Comparison of ENCODE assay signal across 9 cellular contexts in the genomic region with DNA sequence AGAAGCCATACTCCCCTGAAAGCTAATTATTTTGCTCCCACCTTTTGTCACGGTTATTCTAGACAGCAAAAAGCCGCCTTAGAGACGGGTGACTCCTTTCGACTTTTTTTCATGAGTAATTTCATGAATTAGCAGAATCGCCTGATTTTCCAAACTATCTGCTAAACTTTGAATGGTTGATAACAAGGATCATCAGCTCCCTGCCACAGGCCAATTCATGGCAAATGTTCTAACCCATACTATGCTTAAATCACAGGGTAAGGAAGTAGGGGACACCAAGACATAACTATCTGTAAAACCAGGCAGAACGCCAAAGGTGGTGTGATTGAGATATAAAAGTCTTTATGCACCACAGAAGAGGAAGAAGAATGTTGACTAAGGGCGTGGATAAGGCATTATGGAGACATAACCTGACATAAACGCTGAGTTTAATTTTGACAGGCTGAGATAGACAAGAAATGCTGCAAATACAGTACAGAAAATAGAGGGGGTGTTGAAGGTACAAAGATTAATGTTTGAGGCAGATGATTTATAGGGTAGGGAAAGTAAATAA. TPM values are rescaled to one million over a fixed set of nuclear protein-coding genes. Genes with fewer than 3 reads are reported as not detected.
A peak's percentile ranks its signal among the peaks of the same experiment; 100 is the strongest.
DNase-seq lines count a peak whose midpoint lies in the region; ATAC-seq, FAIRE-seq and TF ChIP-seq lines count a peak whose summit lies in the region.
"Had no signal": no experiment of that assay in that cellular context is flagged by ENCODE, and none has a peak within 500 bp of the region (broad histone marks: within the 10 kb centered on the region; RNA-seq: fewer than 3 reads in every experiment).

No MANE protein-coding gene starts in this region.

- H3K4me1 Mint-ChIP-seq in CD8-positive, alpha-beta T cell (ENCODE audit: low read depth), result peaks cover 23% of the 10 kb centered on the region
- peaks cover 11% of the 10 kb centered on the region for H3K4me1 Mint-ChIP-seq in activated T-helper 1 cell treated with anti-CD3 and anti-CD28 coated beads, Interleukin-12 subunit alpha, Interleukin-12 subunit beta, Interleukin-2, Interleukin-4 antibody, amounts not matched to agents 30 ng/mL and 10 ng/mL and 1 ng/mL, durations not matched to agents 14 hours and 24 hours and 36 hours (ENCODE audit: low read depth)

- H3K9me3 Mint-ChIP-seq in CD8-positive, alpha-beta T cell, result no peaks in the 10 kb centered on the region
- H3K9me3 Mint-ChIP-seq in activated T-helper 1 cell treated with anti-CD3 and anti-CD28 coated beads, Interleukin-12 subunit alpha, Interleukin-12 subunit beta, Interleukin-2, Interleukin-4 antibody, amounts not matched to agents 30 ng/mL and 10 ng/mL and 1 ng/mL, durations not matched to agents 14 hours and 24 hours and 36 hours, result no peaks in the 10 kb centered on the region

- H4K20me1 ChIP-seq in keratinocyte (ENCODE audit: control insufficient read depth, extremely low read depth, insufficient read depth, low read length), result no peaks in the 10 kb centered on the region

- dilution Hi-C loops in keratinocyte (cut with MboI; ENCODE audit: extremely low pct_ligation_motif_present, low sequenced_read_pairs), result no loop called here

- in situ Hi-C loops in G401 (cut with HindIII; ENCODE audit: low sequenced_read_pairs), result no loop called here

- peak overlapping the region; percentile 91 for H3K4me2 ChIP-seq in keratinocyte (ENCODE audit: control insufficient read depth, extremely low read depth, insufficient read depth, low read depth, low read length)

- DNase-seq in CD8-positive, alpha-beta T cell, result no peak
- no peak for DNase-seq in Jurkat, Clone E6-1 (ENCODE audit: low read depth, low spot score)
- DNase-seq in activated T-helper 1 cell treated with anti-CD3 and anti-CD28 coated beads, Interleukin-12 subunit alpha, Interleukin-12 subunit beta, Interleukin-2, Interleukin-4 antibody, amounts not matched to agents 30 ng/mL and 10 ng/mL and 1 ng/mL, durations not matched to agents 14 hours and 24 hours and 36 hours (ENCODE audit: low spot score), result no peak
- DNase-seq in keratinocyte (ENCODE audit: low read depth, low spot score), result no peak
- DNase-seq in superior temporal gyrus (ENCODE audit: extremely low spot score), result peak; percentile 52
- no peak for DNase-seq in G401 (ENCODE audit: low spot score)
- no peak for DNase-seq in activated CD4-positive, alpha-beta T cell treated with anti-CD3 and anti-CD28 coated beads for 48 hours
- DNase-seq in activated CD4-positive, CD25-positive, alpha-beta regulatory T cell treated with anti-CD3 and anti-CD28 coated beads, Interleukin-2, amount 50 U/mL, for 72 hours, result no peak

- intact Hi-C loops in CD8-positive, alpha-beta T cell (cut with DNase I, micrococcal nuclease), result no loop called here
- intact Hi-C loops in activated T-helper 1 cell treated with anti-CD3 and anti-CD28 coated beads, Interleukin-12 subunit alpha, Interleukin-12 subunit beta, Interleukin-2, Interleukin-4 antibody, amounts not matched to agents 30 ng/mL and 10 ng/mL and 1 ng/mL, durations not matched to agents 14 hours and 24 hours and 36 hours (cut with micrococcal nuclease), result no loop called here

- POLR2A ChIA-PET in CD8-positive, alpha-beta T cell (lab: Charles Lee), result interaction anchor here (1.5 kb wide), 1 partner anchor 114 kb away, joined by 3 read pairs; the partner anchor contains the start of gene LYSMD2

- no peaks in the 10 kb centered on the region for H3K9me1 ChIP-seq in keratinocyte (ENCODE audit: control insufficient read depth, extremely low read depth, insufficient read depth, low read length)

- peak overlapping the region; percentile 87 for H3K4me3 Mint-ChIP-seq in CD8-positive, alpha-beta T cell
- H3K4me3 Mint-ChIP-seq in activated T-helper 1 cell treated with anti-CD3 and anti-CD28 coated beads, Interleukin-12 subunit alpha, Interleukin-12 subunit beta, Interleukin-2, Interleukin-4 antibody, amounts not matched to agents 30 ng/mL and 10 ng/mL and 1 ng/mL, durations not matched to agents 14 hours and 24 hours and 36 hours, result peak overlapping the region; percentile 83

- peaks cover 22% of the 10 kb centered on the region for H3K79me2 ChIP-seq in keratinocyte (ENCODE audit: control insufficient read depth, insufficient read depth, low read length)

- H3K36me3 ChIP-seq in CD8-positive, alpha-beta T cell (ENCODE audit: insufficient read depth, low read length), result no peaks in the 10 kb centered on the region
- H3K36me3 ChIP-seq in keratinocyte (ENCODE audit: control insufficient read depth in 2 of 2, extremely low read depth in 1 of 2, insufficient read depth in 2 of 2, low read length in 2 of 2), result no peaks in the 10 kb centered on the region

- peaks cover 8% of the 10 kb centered on the region for H3K4me1 ChIP-seq in CD8-positive, alpha-beta T cell (ENCODE audit: insufficient read depth, low read length)
- H3K4me1 ChIP-seq in keratinocyte (ENCODE audit: control insufficient read depth, extremely low read depth, insufficient read depth, low read length), result peaks cover 8% of the 10 kb centered on the region

- H2AFZ ChIP-seq in keratinocyte (ENCODE audit: control insufficient read depth, low read length), result peak overlapping the region; percentile 87

- H3K27ac Mint-ChIP-seq in CD8-positive, alpha-beta T cell, result no peak overlapping the region
- peak overlapping the region; percentile 26 for H3K27ac Mint-ChIP-seq in activated T-helper 1 cell treated with anti-CD3 and anti-CD28 coated beads, Interleukin-12 subunit alpha, Interleukin-12 subunit beta, Interleukin-2, Interleukin-4 antibody, amounts not matched to agents 30 ng/mL and 10 ng/mL and 1 ng/mL, durations not matched to agents 14 hours and 24 hours and 36 hours

- H3K27me3 ChIP-seq in CD8-positive, alpha-beta T cell (ENCODE audit: insufficient read depth, low read length), result no peaks in the 10 kb centered on the region
- H3K27me3 ChIP-seq in keratinocyte (ENCODE audit: control insufficient read depth, extremely low read depth, insufficient read depth, low read length), result no peaks in the 10 kb centered on the region

- no peak overlapping the region for H3K27ac ChIP-seq in CD8-positive, alpha-beta T cell (ENCODE audit: low read depth, low read length)
- H3K27ac ChIP-seq in keratinocyte (ENCODE audit: control insufficient read depth, insufficient read depth, low read length), result peak overlapping the region; percentile 17

- peak overlapping the region; percentile 83 for H3K9ac ChIP-seq in keratinocyte (ENCODE audit: control insufficient read depth, extremely low read depth, insufficient read depth, low read length)

- no peaks in the 10 kb centered on the region for H3K36me3 Mint-ChIP-seq in CD8-positive, alpha-beta T cell
- H3K36me3 Mint-ChIP-seq in activated T-helper 1 cell treated with anti-CD3 and anti-CD28 coated beads, Interleukin-12 subunit alpha, Interleukin-12 subunit beta, Interleukin-2, Interleukin-4 antibody, amounts not matched to agents 30 ng/mL and 10 ng/mL and 1 ng/mL, durations not matched to agents 14 hours and 24 hours and 36 hours (ENCODE audit: low read depth), result peaks cover 2% of the 10 kb centered on the region

- ATAC-seq in CD8-positive, alpha-beta T cell, result no peak

- no peak for FAIRE-seq in keratinocyte (lab: Jason Lieb, UNC)

- H3K9me3 ChIP-seq in CD8-positive, alpha-beta T cell (ENCODE audit: low read length), result no peaks in the 10 kb centered on the region
- H3K9me3 ChIP-seq in keratinocyte (ENCODE audit: control insufficient read depth, low read depth, low read length), result no peaks in the 10 kb centered on the region

- CTCF ChIA-PET in CD8-positive, alpha-beta T cell (lab: Charles Lee), result interaction anchor here (0.8 to 0.9 kb wide), 2 partner anchors 111 to 153 kb away, joined by 3 to 4 read pairs; no protein-coding TSS in a partner anchor

- no peak for TF ChIP-seq CTCF in CD8-positive, alpha-beta T cell (IDR thresholded peaks at IDR 0.05)
- no peak for TF ChIP-seq CTCF in keratinocyte (optimal IDR thresholded peaks at IDR 0.05 in 1 of 3, IDR thresholded peaks at IDR 0.05 in 1 of 3, conservative IDR thresholded peaks at IDR 0.05 in 1 of 3; ENCODE audit: extremely low read depth in 1 of 3, insufficient read depth in 2 of 3, low read length in 3 of 3)

- peaks cover 21% of the 10 kb centered on the region for H3K27me3 Mint-ChIP-seq in CD8-positive, alpha-beta T cell (ENCODE audit: low read depth)
- peaks cover 55% of the 10 kb centered on the region for H3K27me3 Mint-ChIP-seq in activated T-helper 1 cell treated with anti-CD3 and anti-CD28 coated beads, Interleukin-12 subunit alpha, Interleukin-12 subunit beta, Interleukin-2, Interleukin-4 antibody, amounts not matched to agents 30 ng/mL and 10 ng/mL and 1 ng/mL, durations not matched to agents 14 hours and 24 hours and 36 hours (ENCODE audit: insufficient read depth)

- H3K4me3 ChIP-seq in CD8-positive, alpha-beta T cell (ENCODE audit: low read depth, low read length), result peak overlapping the region; percentile 75
- H3K4me3 ChIP-seq in Jurkat, Clone E6-1 (ENCODE audit: low read length), result peak overlapping the region; percentile 81
- H3K4me3 ChIP-seq in keratinocyte (ENCODE audit: control insufficient read depth in 2 of 3, extremely low read depth in 1 of 3, insufficient read depth in 2 of 3, low read depth in 1 of 3, low read length in 3 of 3), result peak overlapping the region; percentile 83 to 91 (median 86)

RNA-seq across cellular contexts. Expression of gene DMXL2, which starts 0.9 kb away (rescaled TPM):
- 1 to 10 TPM; 3.3 to 3.6 TPM for total RNA-seq in CD8-positive, alpha-beta T cell
- 40.5 TPM for polyA plus RNA-seq in Jurkat, Clone E6-1 (2012; ENCODE audit: insufficient read depth, insufficient read length)
- 2.4 and 3.8 TPM in 2 replicates for total RNA-seq in activated T-helper 1 cell treated with anti-CD3 and anti-CD28 coated beads, Interleukin-12 subunit alpha, Interleukin-12 subunit beta, Interleukin-2, Interleukin-4 antibody, amounts not matched to agents 30 ng/mL and 10 ng/mL and 1 ng/mL, durations not matched to agents 14 hours and 24 hours and 36 hours
- 4.3 to 14.9 TPM (median 11.2 TPM) in 3 replicates for polyA plus RNA-seq in keratinocyte
- 6.3 TPM for polyA plus RNA-seq in keratinocyte (2011; ENCODE audit: low read depth)
- polyA plus RNA-seq in keratinocyte (2011; cell fraction: cytosol; rRNA removed), result 3.1 and 6.9 TPM in 2 replicates
- polyA plus RNA-seq in keratinocyte (2011; cell fraction: nucleus; rRNA removed), result 31.0 and 44.1 TPM in 2 replicates
- polyA plus RNA-seq in keratinocyte (2012; ENCODE audit: low replicate concordance), result 6.5 and 6.9 TPM in 2 replicates
- 3.0 to 20.6 TPM (median 12.9 TPM) in 3 replicates for polyA minus RNA-seq in keratinocyte
- 6.3 TPM for polyA minus RNA-seq in keratinocyte (2011; cell fraction: cytosol; rRNA and poly(A)+ RNA removed)
- polyA minus RNA-seq in keratinocyte (2011; cell fraction: nucleus; rRNA and poly(A)+ RNA removed), result 14.4 and 33.4 TPM in 2 replicates
- 21.3 and 25.0 TPM in 2 replicates for total RNA-seq in G401 (2014; rRNA removed; shearing (Covaris generic))

RNA-seq across cellular contexts. Expression of gene SCG3, which starts 57.8 kb away (rescaled TPM):
- not detected for total RNA-seq in CD8-positive, alpha-beta T cell
- polyA plus RNA-seq in Jurkat, Clone E6-1 (2012; ENCODE audit: insufficient read depth, insufficient read length), result not detected
- not detected in 2 replicates for total RNA-seq in activated T-helper 1 cell treated with anti-CD3 and anti-CD28 coated beads, Interleukin-12 subunit alpha, Interleukin-12 subunit beta, Interleukin-2, Interleukin-4 antibody, amounts not matched to agents 30 ng/mL and 10 ng/mL and 1 ng/mL, durations not matched to agents 14 hours and 24 hours and 36 hours
- not detected in 3 replicates for polyA plus RNA-seq in keratinocyte
- not detected for polyA plus RNA-seq in keratinocyte (2011; ENCODE audit: low read depth)
- 0.05 TPM in 1 of 2 replicates, not detected in the other for polyA plus RNA-seq in keratinocyte (2011; cell fraction: cytosol; rRNA removed)
- polyA plus RNA-seq in keratinocyte (2011; cell fraction: nucleus; rRNA removed), result 0.04 TPM in 2 replicates
- not detected in 2 replicates for polyA plus RNA-seq in keratinocyte (2012; ENCODE audit: low replicate concordance)
- polyA minus RNA-seq in keratinocyte, result not detected in 3 replicates
- not detected for polyA minus RNA-seq in keratinocyte (2011; cell fraction: cytosol; rRNA and poly(A)+ RNA removed)
- polyA minus RNA-seq in keratinocyte (2011; cell fraction: nucleus; rRNA and poly(A)+ RNA removed), result not detected in 2 replicates
- not detected in 2 replicates for total RNA-seq in G401 (2014; rRNA removed; shearing (Covaris generic))
- total RNA-seq: T-helper 2 cell treated with Interferon-gamma antibody and Interleukin-4, amounts not matched to agents 100 ng/mL and 5 ng/mL, for 36 hours had no signal
